ENCODE assay signal across 8 cellular contexts in genomic region chr17:32444301-32445074, GRCh38. TPM values are rescaled to one million over a fixed set of nuclear protein-coding genes. Genes with fewer than 3 reads are reported as not detected.
A peak's percentile ranks its signal among the peaks of the same experiment; 100 is the strongest.
DNase-seq lines count a peak whose midpoint lies in the region; ATAC-seq and TF ChIP-seq lines count a peak whose summit lies in the region.

Gene PSMD11 (plus strand): TSS chr17:32444510. CDS start chr17:32444524, 14 bp downstream.

- peaks cover 6% of the 10 kb centered on the region; the same call in 1 of the 2 replicates for H4K20me1 ChIP-seq in SU-DHL-6 (ENCODE audit: low read depth, low read length)

- no peaks in the 10 kb centered on the region for H3K27me3 ChIP-seq in SU-DHL-6 (ENCODE audit: low read length)
- no peaks in the 10 kb centered on the region for H3K27me3 ChIP-seq in ovary
- H3K27me3 ChIP-seq in thyroid gland = no peaks in the 10 kb centered on the region

- intact Hi-C loops in head of caudate nucleus (cut with DNase I) (loop anchor here (10.0 kb wide), 2 partner anchors 90 to 190 kb away; partner anchors contain the start of gene ZNF207), ovary (cut with DNase I) (no loop called here), thyroid gland (cut with DNase I) (no loop called here)

- H3K36me3 Mint-ChIP-seq in activated naive CD8-positive, alpha-beta T cell treated with anti-CD3 and anti-CD28 coated beads, Interleukin-2, amount 10 ng/mL, durations not matched to agents 7 days and 5 days = peaks cover 10% of the 10 kb centered on the region

- no peaks in the 10 kb centered on the region for H3F3A ChIP-seq in SU-DHL-6 (ENCODE audit: insufficient read depth)

- peak; percentile 94 for ATAC-seq in HG02642 (IDR thresholded peaks at IDR 0.05; ENCODE audit: poor library complexity, unreplicated experiment)
- peak; percentile 96 for ATAC-seq in activated naive CD8-positive, alpha-beta T cell treated with anti-CD3 and anti-CD28 coated beads, Interleukin-2, amount 10 ng/mL, durations not matched to agents 7 days and 5 days (ENCODE audit: low read depth)

- H3K36me3 ChIP-seq in SU-DHL-6 (ENCODE audit: low read length) (peaks cover 14% of the 10 kb centered on the region), ovary (no peaks in the 10 kb centered on the region), thyroid gland (peaks cover 13 to 14% of the 10 kb centered on the region in 2 donors)

- H3K9me3 ChIP-seq in SU-DHL-6 (ENCODE audit: insufficient read depth, low read length) (no peaks in the 10 kb centered on the region), ovary (no peaks in the 10 kb centered on the region), thyroid gland (no peaks in the 10 kb centered on the region)

- no peaks in the 10 kb centered on the region for H3K9me2 ChIP-seq in SU-DHL-6 (replicated peaks; ENCODE audit: insufficient read depth, low read length)

- peak within 1 kb of the TSS; percentile 78 for H3K4me2 ChIP-seq in SU-DHL-6 (ENCODE audit: low read depth, low read length, poor library complexity, severe bottlenecking)

- H3K27ac Mint-ChIP-seq in activated naive CD8-positive, alpha-beta T cell treated with anti-CD3 and anti-CD28 coated beads, Interleukin-2, amount 10 ng/mL, durations not matched to agents 7 days and 5 days = peak within 1 kb of the TSS; percentile 74

- peaks cover 52% of the 10 kb centered on the region for H3K79me2 ChIP-seq in SU-DHL-6 (ENCODE audit: insufficient read depth, low read length)

- no peaks in the 10 kb centered on the region for H3K4me1 ChIP-seq in ovary (ENCODE audit: insufficient read depth)
- H3K4me1 ChIP-seq in thyroid gland = peaks cover 18 to 19% of the 10 kb centered on the region in 2 donors

- 0% methylated on average over 51 to 74 of the region's 74 CpGs for WGBS in ovary, 3 donors
- WGBS in thyroid gland, 2 donors = 0 to 1% methylated on average over 4 to 28 of the region's 74 CpGs

- H3K4me3 ChIP-seq in GM12865 (ENCODE audit: low read depth, low read length) (peak within 1 kb of the TSS; percentile 91), SU-DHL-6 (ENCODE audit: insufficient read depth, low read length, poor library complexity, severe bottlenecking) (peak within 1 kb of the TSS; percentile 98), ovary (peak within 1 kb of the TSS; percentile 96), thyroid gland (replicated peaks in 1 of 3) (peak within 1 kb of the TSS; percentile 29 to 81 (median 67))

- POLR2A ChIA-PET in activated naive CD8-positive, alpha-beta T cell treated with anti-CD3 and anti-CD28 coated beads, Interleukin-2, amount 10 ng/mL, durations not matched to agents 7 days and 5 days (lab: Charles Lee) = interaction anchor here (0.5 to 1.6 kb wide), 16 partner anchors 10 to 318 kb away, joined by 3 to 7 read pairs (median 3); partner anchors contain the start of gene C17orf75

- peak within 1 kb of the TSS; percentile 84 for H2AFZ ChIP-seq in SU-DHL-6 (ENCODE audit: low read depth, low read length, severe bottlenecking)

- H3K4me1 Mint-ChIP-seq in activated naive CD8-positive, alpha-beta T cell treated with anti-CD3 and anti-CD28 coated beads, Interleukin-2, amount 10 ng/mL, durations not matched to agents 7 days and 5 days = peaks cover 34% of the 10 kb centered on the region

- TF ChIP-seq POLR2A in ovary (IDR thresholded peaks at IDR 0.05) = peak; percentile 68
- TF ChIP-seq POLR2A in thyroid gland (IDR thresholded peaks at IDR 0.05) = peak; percentile 7 to 77

- DNase-seq in GM12865 (ENCODE audit: low read depth) (peak; percentile 98), NCI-H1105 treated with DMSO at 0.1 percent for 48 hours (lab: John Stamatoyannopoulos, UW) (peak; percentile 93), head of caudate nucleus (peak; percentile 93 to 99 (median 98)), ovary (peak; percentile 98 to 99 (median 99)), thyroid gland (peak; percentile 99)
- DNase-seq in activated naive CD8-positive, alpha-beta T cell treated with anti-CD3 and anti-CD28 coated beads, Interleukin-2, amount 10 ng/mL, durations not matched to agents 7 days and 5 days = peak; percentile 100

- peak within 1 kb of the TSS; percentile 58 for H3K27ac ChIP-seq in SU-DHL-6 (ENCODE audit: low read depth, low read length)
- peak within 1 kb of the TSS; percentile 51 to 59 for H3K27ac ChIP-seq in ovary
- peak within 1 kb of the TSS; percentile 51 to 80 (median 55) for H3K27ac ChIP-seq in thyroid gland

- peaks cover 25% of the 10 kb centered on the region for H3K27me3 Mint-ChIP-seq in activated naive CD8-positive, alpha-beta T cell treated with anti-CD3 and anti-CD28 coated beads, Interleukin-2, amount 10 ng/mL, durations not matched to agents 7 days and 5 days

- peak within 1 kb of the TSS; percentile 88 for H3K4me3 Mint-ChIP-seq in activated naive CD8-positive, alpha-beta T cell treated with anti-CD3 and anti-CD28 coated beads, Interleukin-2, amount 10 ng/mL, durations not matched to agents 7 days and 5 days

- no peaks in the 10 kb centered on the region for H3K9me3 Mint-ChIP-seq in activated naive CD8-positive, alpha-beta T cell treated with anti-CD3 and anti-CD28 coated beads, Interleukin-2, amount 10 ng/mL, durations not matched to agents 7 days and 5 days

- no peak for TF ChIP-seq EP300 in ovary (IDR thresholded peaks at IDR 0.05)

- peak within 1 kb of the TSS; percentile 99 for H3K9ac ChIP-seq in SU-DHL-6 (ENCODE audit: low read length)

- TF ChIP-seq CTCF in GM12865 (IDR thresholded peaks at IDR 0.05; ENCODE audit: insufficient read depth, low read depth, low read length, missing control alignments) (peak; percentile 90), SU-DHL-6 (IDR thresholded peaks at IDR 0.05; ENCODE audit: insufficient read depth, low read length, poor library complexity, severe bottlenecking) (no peak), ovary (IDR thresholded peaks at IDR 0.05) (peak; percentile 79 to 83 (median 81)), thyroid gland (IDR thresholded peaks at IDR 0.05) (peak in 3 of 6 experiments; percentile 79 to 95 (median 93))

RNA-seq across cellular contexts. Expression of gene PSMD11, which starts in this region (rescaled TPM):
- total RNA-seq in activated naive CD8-positive, alpha-beta T cell treated with anti-CD3 and anti-CD28 coated beads, Interleukin-2, amount 10 ng/mL, durations not matched to agents 7 days and 5 days = 10 to 100 TPM; 68.3 to 75.1 TPM
- total RNA-seq in ovary (10 to 100 TPM; 31.2 to 83.0 (median 63.2) TPM), thyroid gland (10 to 100 TPM; 41.3 to 73.8 (median 64.3) TPM)
- polyA plus RNA-seq in ovary = 10 to 100 TPM; 20.1 to 49.2 TPM

Comparison
In these comparisons a context has a peak if more than half of its experiments do, and no peak if none do; other contexts are left out.
1. Peak in every context shown above with its lines: DNase-seq, ATAC-seq, H3K4me3 ChIP-seq and H3K27ac ChIP-seq.